Comparison of ENCODE assay signal across 16 cellular contexts in the genomic region with DNA sequence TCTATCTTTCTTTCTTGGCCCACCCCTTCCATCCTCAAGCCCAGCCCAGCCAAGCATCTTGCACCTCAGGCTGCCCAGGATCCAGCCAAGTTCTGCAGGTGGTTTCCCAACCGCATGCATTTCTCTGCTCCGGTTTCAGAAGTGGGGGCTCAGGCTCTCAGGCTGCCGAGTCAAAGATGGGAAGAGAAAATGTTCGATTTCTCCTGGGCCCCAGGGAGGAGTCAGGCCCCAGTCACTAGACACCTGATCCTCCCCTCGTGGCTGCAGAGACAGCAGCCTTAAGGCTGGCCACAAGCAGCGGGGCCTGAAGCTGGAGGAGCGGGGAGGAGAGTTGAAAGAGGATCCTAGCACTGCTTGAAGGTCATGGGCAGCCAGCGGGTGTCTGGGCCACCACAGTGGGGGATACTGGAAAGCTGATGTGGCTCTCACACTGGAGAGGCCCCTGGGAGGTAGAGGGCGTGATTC. TPM values are rescaled to one million over a fixed set of nuclear protein-coding genes. Genes with fewer than 3 reads are reported as not detected.
A peak's percentile ranks its signal among the peaks of the same experiment; 100 is the strongest.
DNase-seq lines count a peak whose midpoint lies in the region; ATAC-seq and TF ChIP-seq lines count a peak whose summit lies in the region.
"Had no signal": no experiment of that assay in that cellular context is flagged by ENCODE, and none has a peak within 500 bp of the region (broad histone marks: within the 10 kb centered on the region; RNA-seq: fewer than 3 reads in every experiment).

No MANE protein-coding gene starts in this region.

- H3K27ac ChIP-seq in psoas muscle (no peak overlapping the region), SK-N-SH (ENCODE audit: low read depth in 2 of 2, low read length in 1 of 2) (no peak overlapping the region)
- H3K27ac ChIP-seq: BLaER1 treated with 17β-estradiol and CSF1 and Interleukin-3, amounts not matched to agents 10 nM and 100 nM; epithelial cell of prostate; stomach had no signal

- no peaks in the 10 kb centered on the region for H3K79me2 ChIP-seq in SK-N-SH (ENCODE audit: insufficient read depth)

- no peaks in the 10 kb centered on the region for H3K9me2 ChIP-seq in SK-N-SH

- TF ChIP-seq CTCF in psoas muscle (IDR thresholded peaks at IDR 0.05), result no peak
- no peak for TF ChIP-seq CTCF in SK-N-SH (IDR thresholded peaks at IDR 0.05)

- WGBS in psoas muscle, 3 donors, result 28 to 55% (median 29%) methylated on average over 9 of the region's 9 CpGs
- WGBS in SK-N-SH (ENCODE audit: low lambda C conversion rate), result 82% methylated on average over 9 of the region's 9 CpGs

- DNase-seq in astrocyte of the hippocampus (ENCODE audit: low read depth, low spot score) (peak; percentile 9), psoas muscle (no peak), SK-N-SH (no peak), activated gamma-delta T cell treated with Interleukin-2 at 50 U/mL for 16 hours (no peak), midbrain (lab: John Stamatoyannopoulos, UW) (no peak), GF-D8 (lab: John Stamatoyannopoulos, UW) (no peak)
- DNase-seq: activated CD8-positive, alpha-beta T cell treated with anti-CD3 and anti-CD28 coated beads for 36 hours; activated naive CD4-positive, alpha-beta T cell treated with anti-CD3 and anti-CD28 coated beads for 36 hours; HCEC 1CT; NCI-H226; stimulated activated CD4-positive, alpha-beta T cell treated with anti-CD3 and anti-CD28 coated beads, Interleukin-4, amount 100 ng/mL, for 24 hours; stomach had no signal

- H3K27me3 ChIP-seq in psoas muscle (ENCODE audit: insufficient read depth in 3 of 3, low read length in 2 of 3), result no peaks in the 10 kb centered on the region
- no peaks in the 10 kb centered on the region for H3K27me3 ChIP-seq in SK-N-SH (ENCODE audit: insufficient read depth)

- H2AFZ ChIP-seq in SK-N-SH (ENCODE audit: low read depth), result no peak overlapping the region

- TF ChIP-seq RAD21 in SK-N-SH (IDR thresholded peaks at IDR 0.05; ENCODE audit: low read length), result no peak

- intact Hi-C loops in psoas muscle (cut with DNase I), result no loop called here

- H3K36me3 ChIP-seq in psoas muscle (ENCODE audit: insufficient read depth in 1 of 2, low read depth in 1 of 2) (no peaks in the 10 kb centered on the region), SK-N-SH (replicated peaks in 1 of 2; ENCODE audit: control insufficient read depth in 1 of 2, insufficient read depth in 2 of 2, low read length in 1 of 2) (no peaks in the 10 kb centered on the region)
- H3K36me3 ChIP-seq: BLaER1 treated with 17β-estradiol and CSF1 and Interleukin-3, amounts not matched to agents 10 nM and 100 nM; stomach had no signal

- no peaks in the 10 kb centered on the region for H3K4me1 ChIP-seq in psoas muscle
- H3K4me1 ChIP-seq in SK-N-SH (ENCODE audit: control insufficient read depth in 1 of 2, insufficient read depth in 2 of 2, low read depth in 1 of 2, low read length in 1 of 2), result peaks cover 0 to 18% of the 10 kb centered on the region in 2 experiments; a peak in 1 of 4 replicates
- H3K4me1 ChIP-seq: stomach had no signal

- H3K9ac ChIP-seq in SK-N-SH, result no peak overlapping the region
- H3K9ac ChIP-seq: BLaER1 treated with 17β-estradiol and CSF1 and Interleukin-3, amounts not matched to agents 10 nM and 100 nM had no signal

- POLR2A ChIA-PET in SK-N-SH (lab: Yijun Ruan, JAX), result no interaction called here

- no peak for TF ChIP-seq EP300 in SK-N-SH (IDR thresholded peaks at IDR 0.05; ENCODE audit: borderline replicate concordance in 1 of 2, low read depth in 1 of 2, low read length in 1 of 2)

- no peaks in the 10 kb centered on the region for H3F3A ChIP-seq in SK-N-SH (replicated peaks; ENCODE audit: insufficient read depth)

- peak; percentile 55 for TF ChIP-seq POLR2A in GM19193 (IDR thresholded peaks at IDR 0.05; ENCODE audit: extremely low read depth, insufficient read depth, insufficient read length)

- no peak overlapping the region for H3K4me2 ChIP-seq in SK-N-SH

- H3K9me3 ChIP-seq in psoas muscle, result no peaks in the 10 kb centered on the region
- H3K9me3 ChIP-seq in SK-N-SH, result 0 out of 2 replicates have a peak, but pooled peaks cover 4% of the 10 kb centered on the region
- H3K9me3 ChIP-seq: stomach had no signal

- H4K20me1 ChIP-seq in SK-N-SH (ENCODE audit: insufficient read depth), result no peaks in the 10 kb centered on the region
- H4K20me1 ChIP-seq: BLaER1 treated with 17β-estradiol and CSF1 and Interleukin-3, amounts not matched to agents 10 nM and 100 nM had no signal

- CTCF ChIA-PET in SK-N-SH (lab: Yijun Ruan, JAX), result interaction anchor here (0.9 to 1.4 kb wide), 2 partner anchors 13 to 14 kb away, joined by 3 to 4 read pairs; no protein-coding TSS in a partner anchor

- H3K4me3 ChIP-seq in psoas muscle, result no peak overlapping the region
- no peak overlapping the region for H3K4me3 ChIP-seq in SK-N-SH (ENCODE audit: low read depth in 2 of 2, low read length in 1 of 2)
- H3K4me3 ChIP-seq: BLaER1 treated with 17β-estradiol and CSF1 and Interleukin-3, amounts not matched to agents 10 nM and 100 nM; stomach had no signal

- ATAC-seq in HG03108 (IDR thresholded peaks at IDR 0.05; ENCODE audit: unreplicated experiment) (peak; percentile 53), psoas muscle (peak in 3 of 4 donors; percentile 49 to 72 (median 49))
- ATAC-seq: activated CD8-positive, alpha-beta T cell treated with anti-CD3 and anti-CD28 coated beads for 36 hours had no signal

TF ChIP-seq in SK-N-SH, 30 proteins besides CTCF, POLR2A, EP300 and RAD21 (continues in another document):
- TF ChIP-seq FOXM1 (IDR thresholded peaks at IDR 0.05; ENCODE audit: low read depth) (no peak), FOSL2 (IDR thresholded peaks at IDR 0.05; ENCODE audit: borderline replicate concordance, low read depth) (no peak), RCOR1 (IDR thresholded peaks at IDR 0.05; ENCODE audit: low read length) (no peak), ELF1 (IDR thresholded peaks at IDR 0.05) (no peak), TCF12 (IDR thresholded peaks at IDR 0.05) (no peak), JUND (IDR thresholded peaks at IDR 0.05) (no peak), MXI1 (IDR thresholded peaks at IDR 0.05; ENCODE audit: low read depth, low read length) (no peak), TEAD4 (IDR thresholded peaks at IDR 0.05; ENCODE audit: borderline replicate concordance, insufficient read depth) (no peak), CHD2 (IDR thresholded peaks at IDR 0.05; ENCODE audit: low read length, partially characterized antibody) (no peak), GABPA (IDR thresholded peaks at IDR 0.05; ENCODE audit: low read depth) (no peak), NRF1 (IDR thresholded peaks at IDR 0.05; ENCODE audit: low read depth, low read length) (no peak), NFIC (IDR thresholded peaks at IDR 0.05; ENCODE audit: borderline replicate concordance) (no peak), SMC3 (IDR thresholded peaks at IDR 0.05; ENCODE audit: low read depth, low read length) (no peak), RXRA (IDR thresholded peaks at IDR 0.05; ENCODE audit: borderline replicate concordance, low read depth) (no peak)
- TF ChIP-seq, protein P1, sequence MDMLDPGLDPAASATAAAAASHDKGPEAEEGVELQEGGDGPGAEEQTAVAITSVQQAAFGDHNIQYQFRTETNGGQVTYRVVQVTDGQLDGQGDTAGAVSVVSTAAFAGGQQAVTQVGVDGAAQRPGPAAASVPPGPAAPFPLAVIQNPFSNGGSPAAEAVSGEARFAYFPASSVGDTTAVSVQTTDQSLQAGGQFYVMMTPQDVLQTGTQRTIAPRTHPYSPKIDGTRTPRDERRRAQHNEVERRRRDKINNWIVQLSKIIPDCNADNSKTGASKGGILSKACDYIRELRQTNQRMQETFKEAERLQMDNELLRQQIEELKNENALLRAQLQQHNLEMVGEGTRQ (IDR thresholded peaks at IDR 0.05; ENCODE audit: borderline replicate concordance, low read depth, low read length), result no peak
- TF ChIP-seq, protein P2, sequence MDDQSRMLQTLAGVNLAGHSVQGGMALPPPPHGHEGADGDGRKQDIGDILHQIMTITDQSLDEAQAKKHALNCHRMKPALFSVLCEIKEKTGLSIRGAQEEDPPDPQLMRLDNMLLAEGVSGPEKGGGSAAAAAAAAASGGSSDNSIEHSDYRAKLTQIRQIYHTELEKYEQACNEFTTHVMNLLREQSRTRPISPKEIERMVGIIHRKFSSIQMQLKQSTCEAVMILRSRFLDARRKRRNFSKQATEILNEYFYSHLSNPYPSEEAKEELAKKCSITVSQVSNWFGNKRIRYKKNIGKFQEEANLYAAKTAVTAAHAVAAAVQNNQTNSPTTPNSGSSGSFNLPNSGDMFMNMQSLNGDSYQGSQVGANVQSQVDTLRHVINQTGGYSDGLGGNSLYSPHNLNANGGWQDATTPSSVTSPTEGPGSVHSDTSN (IDR thresholded peaks at IDR 0.05), result no peak
- TF ChIP-seq, protein P3, sequence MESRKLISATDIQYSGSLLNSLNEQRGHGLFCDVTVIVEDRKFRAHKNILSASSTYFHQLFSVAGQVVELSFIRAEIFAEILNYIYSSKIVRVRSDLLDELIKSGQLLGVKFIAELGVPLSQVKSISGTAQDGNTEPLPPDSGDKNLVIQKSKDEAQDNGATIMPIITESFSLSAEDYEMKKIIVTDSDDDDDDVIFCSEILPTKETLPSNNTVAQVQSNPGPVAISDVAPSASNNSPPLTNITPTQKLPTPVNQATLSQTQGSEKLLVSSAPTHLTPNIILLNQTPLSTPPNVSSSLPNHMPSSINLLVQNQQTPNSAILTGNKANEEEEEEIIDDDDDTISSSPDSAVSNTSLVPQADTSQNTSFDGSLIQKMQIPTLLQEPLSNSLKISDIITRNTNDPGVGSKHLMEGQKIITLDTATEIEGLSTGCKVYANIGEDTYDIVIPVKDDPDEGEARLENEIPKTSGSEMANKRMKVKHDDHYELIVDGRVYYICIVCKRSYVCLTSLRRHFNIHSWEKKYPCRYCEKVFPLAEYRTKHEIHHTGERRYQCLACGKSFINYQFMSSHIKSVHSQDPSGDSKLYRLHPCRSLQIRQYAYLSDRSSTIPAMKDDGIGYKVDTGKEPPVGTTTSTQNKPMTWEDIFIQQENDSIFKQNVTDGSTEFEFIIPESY (IDR thresholded peaks at IDR 0.05; ENCODE audit: borderline replicate concordance, low read depth), result no peak
- TF ChIP-seq, protein P4, sequence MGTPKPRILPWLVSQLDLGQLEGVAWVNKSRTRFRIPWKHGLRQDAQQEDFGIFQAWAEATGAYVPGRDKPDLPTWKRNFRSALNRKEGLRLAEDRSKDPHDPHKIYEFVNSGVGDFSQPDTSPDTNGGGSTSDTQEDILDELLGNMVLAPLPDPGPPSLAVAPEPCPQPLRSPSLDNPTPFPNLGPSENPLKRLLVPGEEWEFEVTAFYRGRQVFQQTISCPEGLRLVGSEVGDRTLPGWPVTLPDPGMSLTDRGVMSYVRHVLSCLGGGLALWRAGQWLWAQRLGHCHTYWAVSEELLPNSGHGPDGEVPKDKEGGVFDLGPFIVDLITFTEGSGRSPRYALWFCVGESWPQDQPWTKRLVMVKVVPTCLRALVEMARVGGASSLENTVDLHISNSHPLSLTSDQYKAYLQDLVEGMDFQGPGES (IDR thresholded peaks at IDR 0.05; ENCODE audit: low read depth, low read length), result no peak

RNA-seq across cellular contexts. Expression of a gene that starts 42.2 kb away (rescaled TPM):
- total RNA-seq in psoas muscle, result 100 to 1,000 TPM; 141 to 166 (median 157) TPM
- polyA plus RNA-seq in psoas muscle (10 to 100 TPM; 48.5 to 74.1 (median 58.8) TPM), SK-N-SH (2012; rRNA removed) (12.9 and 16.7 TPM in 2 replicates)
- 19.1 and 20.1 TPM in 2 replicates for polyA plus RNA-seq in SK-N-SH (2012; cell fraction: cytosol; rRNA removed)
- polyA plus RNA-seq in SK-N-SH (2012; cell fraction: nucleus; rRNA removed), result 13.1 and 17.5 TPM in 2 replicates
